In genomic region chr10:66538908-66539307, GRCh38 we compare ENCODE assay signal across 34 cellular contexts.
"Had no signal": no experiment of that assay in that cellular context is flagged by ENCODE, and none has a peak within 500 bp of the region (broad histone marks: within the 10 kb centered on the region; RNA-seq: fewer than 3 reads in every experiment).

No MANE protein-coding gene starts in this region.

- H3K27ac Mint-ChIP-seq: activated CD4-positive, alpha-beta memory T cell treated with anti-CD3 and anti-CD28 coated beads, Interleukin-2, amount 10 ng/mL, durations not matched to agents 7 days and 5 days; activated CD4-positive, alpha-beta T cell treated with anti-CD3 and anti-CD28 coated beads, Interleukin-2, amount 10 ng/mL, durations not matched to agents 24 days and 14 days; activated naive CD4-positive, alpha-beta T cell treated with anti-CD3 and anti-CD28 coated beads, Interleukin-2, amount 10 ng/mL, durations not matched to agents 7 days and 5 days; activated naive CD8-positive, alpha-beta T cell treated with anti-CD3 and anti-CD28 coated beads, Interleukin-2, amount 10 ng/mL, durations not matched to agents 7 days and 5 days; activated T-cell treated with anti-CD3 and anti-CD28 coated beads, Interleukin-2, amount 50 U/mL, for 24 hours; immature natural killer cell; nephron progenitor cell; stimulated activated memory B cell treated with anti-CD40 and anti-IgM and Interleukin-4, amounts not matched to agents 10 μg/mL and 1 μg/mL and 100 μg/mL, for 72 hours; stimulated activated naive CD8-positive, alpha-beta T cell treated with anti-CD3 and anti-CD28 coated beads, Interleukin-15, amount 100 ng/mL, for 72 hours; type B pancreatic cell had no signal

- H3K27me3 Mint-ChIP-seq: activated CD4-positive, alpha-beta memory T cell treated with anti-CD3 and anti-CD28 coated beads, Interleukin-2, amount 10 ng/mL, durations not matched to agents 7 days and 5 days; activated CD4-positive, alpha-beta T cell treated with anti-CD3 and anti-CD28 coated beads, Interleukin-2, amount 10 ng/mL, durations not matched to agents 24 days and 14 days; activated naive CD4-positive, alpha-beta T cell treated with anti-CD3 and anti-CD28 coated beads, Interleukin-2, amount 10 ng/mL, durations not matched to agents 7 days and 5 days; activated naive CD8-positive, alpha-beta T cell treated with anti-CD3 and anti-CD28 coated beads, Interleukin-2, amount 10 ng/mL, durations not matched to agents 7 days and 5 days; activated T-cell treated with anti-CD3 and anti-CD28 coated beads, Interleukin-2, amount 50 U/mL, for 24 hours; stimulated activated memory B cell treated with anti-CD40 and anti-IgM and Interleukin-4, amounts not matched to agents 10 μg/mL and 1 μg/mL and 100 μg/mL, for 72 hours; stimulated activated naive CD8-positive, alpha-beta T cell treated with anti-CD3 and anti-CD28 coated beads, Interleukin-15, amount 100 ng/mL, for 72 hours; type B pancreatic cell had no signal

- H3K27ac ChIP-seq: breast epithelium, gastrocnemius medialis, neutrophil, skin epidermis, uterus had no signal

- H3K27me3 ChIP-seq: breast epithelium, gastrocnemius medialis, neutrophil, uterus had no signal

- H3K9me3 Mint-ChIP-seq: activated CD4-positive, alpha-beta memory T cell treated with anti-CD3 and anti-CD28 coated beads, Interleukin-2, amount 10 ng/mL, durations not matched to agents 7 days and 5 days; activated CD4-positive, alpha-beta T cell treated with anti-CD3 and anti-CD28 coated beads, Interleukin-2, amount 10 ng/mL, durations not matched to agents 24 days and 14 days; nephron progenitor cell; type B pancreatic cell had no signal

- H3K9me3 ChIP-seq: breast epithelium, gastrocnemius medialis, mucosa of descending colon, neutrophil, uterus had no signal

- FAIRE-seq: colon had no signal

- H3K4me3 Mint-ChIP-seq: activated CD4-positive, alpha-beta memory T cell treated with anti-CD3 and anti-CD28 coated beads, Interleukin-2, amount 10 ng/mL, durations not matched to agents 7 days and 5 days; activated CD4-positive, alpha-beta T cell treated with anti-CD3 and anti-CD28 coated beads, Interleukin-2, amount 10 ng/mL, durations not matched to agents 24 days and 14 days; activated naive CD4-positive, alpha-beta T cell treated with anti-CD3 and anti-CD28 coated beads, Interleukin-2, amount 10 ng/mL, durations not matched to agents 7 days and 5 days; activated naive CD8-positive, alpha-beta T cell treated with anti-CD3 and anti-CD28 coated beads, Interleukin-2, amount 10 ng/mL, durations not matched to agents 7 days and 5 days; activated T-cell treated with anti-CD3 and anti-CD28 coated beads, Interleukin-2, amount 50 U/mL, for 24 hours; immature natural killer cell; nephron progenitor cell; stimulated activated memory B cell treated with anti-CD40 and anti-IgM and Interleukin-4, amounts not matched to agents 10 μg/mL and 1 μg/mL and 100 μg/mL, for 72 hours; stimulated activated naive CD8-positive, alpha-beta T cell treated with anti-CD3 and anti-CD28 coated beads, Interleukin-15, amount 100 ng/mL, for 72 hours; type B pancreatic cell had no signal

- H3K4me1 Mint-ChIP-seq: activated CD4-positive, alpha-beta memory T cell treated with anti-CD3 and anti-CD28 coated beads, Interleukin-2, amount 10 ng/mL, durations not matched to agents 7 days and 5 days; activated CD4-positive, alpha-beta T cell treated with anti-CD3 and anti-CD28 coated beads, Interleukin-2, amount 10 ng/mL, durations not matched to agents 24 days and 14 days; activated naive CD4-positive, alpha-beta T cell treated with anti-CD3 and anti-CD28 coated beads, Interleukin-2, amount 10 ng/mL, durations not matched to agents 7 days and 5 days; activated naive CD8-positive, alpha-beta T cell treated with anti-CD3 and anti-CD28 coated beads, Interleukin-2, amount 10 ng/mL, durations not matched to agents 7 days and 5 days; immature natural killer cell; nephron progenitor cell; stimulated activated memory B cell treated with anti-CD40 and anti-IgM and Interleukin-4, amounts not matched to agents 10 μg/mL and 1 μg/mL and 100 μg/mL, for 72 hours; stimulated activated naive CD8-positive, alpha-beta T cell treated with anti-CD3 and anti-CD28 coated beads, Interleukin-15, amount 100 ng/mL, for 72 hours had no signal

- H3K4me3 ChIP-seq: breast epithelium, gastrocnemius medialis, lung, mucosa of descending colon, skin epidermis, uterus had no signal

- ATAC-seq: gastrocnemius medialis; left lobe of liver; mucosa of descending colon; sciatic nerve; stimulated activated memory B cell treated with anti-CD40 and anti-IgM and Interleukin-4, amounts not matched to agents 10 μg/mL and 1 μg/mL and 100 μg/mL, for 72 hours; stimulated activated naive CD8-positive, alpha-beta T cell treated with anti-CD3 and anti-CD28 coated beads, Interleukin-15, amount 100 ng/mL, for 72 hours had no signal

- DNase-seq: activated CD4-positive, alpha-beta memory T cell treated with anti-CD3 and anti-CD28 coated beads, Interleukin-2, amount 10 ng/mL, durations not matched to agents 7 days and 5 days; activated CD4-positive, alpha-beta T cell treated with anti-CD3 and anti-CD28 coated beads, Interleukin-2, amount 10 ng/mL, durations not matched to agents 24 days and 14 days; activated CD4-positive, CD25-positive, alpha-beta regulatory T cell treated with anti-CD3 and anti-CD28 coated beads, Interleukin-2, amount 50 U/mL, for 72 hours; activated CD8-positive, alpha-beta memory T cell treated with anti-CD3 and anti-CD28 coated beads, Interleukin-2, amount 50 U/mL, for 48 hours; activated gamma-delta T cell; activated naive CD4-positive, alpha-beta T cell treated with anti-CD3 and anti-CD28 coated beads, Interleukin-2, amount 10 ng/mL, durations not matched to agents 7 days and 5 days; activated naive CD8-positive, alpha-beta T cell treated with anti-CD3 and anti-CD28 coated beads, Interleukin-2, amount 10 ng/mL, durations not matched to agents 7 days and 5 days; activated T-cell treated with anti-CD3 and anti-CD28 coated beads, Interleukin-2, amount 50 U/mL, for 24 hours; amniotic stem cell; dermis blood vessel endothelial cell; effector CD4-positive, alpha-beta T cell; erythroblast; gastrocnemius medialis; glutamatergic neuron; hypothalamus; immature natural killer cell; mucosa of descending colon; nephron progenitor cell; stimulated activated CD4-positive, alpha-beta T cell treated with anti-CD3 and anti-CD28 coated beads, Interleukin-1b, Interleukin-23, amount 100 ng/mL, for 48 hours; stimulated activated CD4-positive, alpha-beta T cell treated with anti-CD3 and anti-CD28 coated beads, Interleukin-4, amount 100 ng/mL, for 4 hours; stimulated activated CD8-positive, alpha-beta memory T cell treated with anti-CD3 and anti-CD28 coated beads, Interleukin-4, amount 100 ng/mL, for 48 hours; stimulated activated naive CD8-positive, alpha-beta T cell treated with anti-CD3 and anti-CD28 coated beads, Interleukin-15, amount 100 ng/mL, for 72 hours; substantia nigra; T-helper 2 cell; uterus had no signal

- H3K36me3 ChIP-seq: breast epithelium, gastrocnemius medialis, neutrophil, uterus had no signal

- H3K36me3 Mint-ChIP-seq: activated naive CD4-positive, alpha-beta T cell treated with anti-CD3 and anti-CD28 coated beads, Interleukin-2, amount 10 ng/mL, durations not matched to agents 7 days and 5 days; activated naive CD8-positive, alpha-beta T cell treated with anti-CD3 and anti-CD28 coated beads, Interleukin-2, amount 10 ng/mL, durations not matched to agents 7 days and 5 days; stimulated activated memory B cell treated with anti-CD40 and anti-IgM and Interleukin-4, amounts not matched to agents 10 μg/mL and 1 μg/mL and 100 μg/mL, for 72 hours; type B pancreatic cell had no signal

- H3K4me1 ChIP-seq: breast epithelium, uterus had no signal
